ENCODE assay signal across 15 cellular contexts in genomic region chr4:83255584-83255983, GRCh38. TPM values are rescaled to one million over a fixed set of nuclear protein-coding genes. Genes with fewer than 3 reads are reported as not detected.
A peak's percentile ranks its signal among the peaks of the same experiment; 100 is the strongest.
DNase-seq lines count a peak whose midpoint lies in the region; ATAC-seq, FAIRE-seq and TF ChIP-seq lines count a peak whose summit lies in the region.
"Had no signal": no experiment of that assay in that cellular context is flagged by ENCODE, and none has a peak within 500 bp of the region (broad histone marks: within the 10 kb centered on the region; RNA-seq: fewer than 3 reads in every experiment).

No MANE protein-coding gene starts in this region.

- POLR2A ChIA-PET in AG04449 (lab: Yijun Ruan, JAX) = no interaction called here

- no peak for ATAC-seq in HG03378 (IDR thresholded peaks at IDR 0.05; ENCODE audit: unreplicated experiment)
- ATAC-seq: naive thymus-derived CD4-positive, alpha-beta T cell had no signal

- TF ChIP-seq CTCF in AG04449 (IDR thresholded peaks at IDR 0.05; ENCODE audit: insufficient read depth, low read length, missing control alignments) = no peak

- CTCF ChIA-PET in AG04449 (lab: Yijun Ruan, JAX) = interaction anchor here (1.8 kb wide), 1 partner anchor 181 kb away, joined by 9 read pairs; no protein-coding TSS in a partner anchor

- H3K4me3 ChIP-seq in AG04449 (ENCODE audit: low read depth, low read length) = no peak overlapping the region
- H3K4me3 ChIP-seq: adrenal gland had no signal

- DNase-seq in AG04449 (ENCODE audit: low read depth, low spot score) (peak; percentile 36), HTR-8/SVneo (ENCODE audit: insufficient read length, low spot score) (peak; percentile 63), astrocyte of the hippocampus (ENCODE audit: low read depth, low spot score) (peak; percentile 28), kidney tubule cell (ENCODE audit: low spot score) (peak; percentile 77), islet precursor cell (no peak), activated gamma-delta T cell treated with Interleukin-2 at 50 U/mL for 16 hours (no peak), mesenteric fat pad (ENCODE audit: low spot score) (no peak)
- DNase-seq: activated CD4-positive, alpha-beta T cell treated with anti-CD3 and anti-CD28 coated beads, Interleukin-2, amount 10 ng/mL, durations not matched to agents 24 days and 14 days; adrenal gland; CD4-positive, alpha-beta memory T cell; glutamatergic neuron; naive thymus-derived CD4-positive, alpha-beta T cell; NCI-H1436; Right ventricle myocardium superior had no signal

- FAIRE-seq in HTR-8/SVneo (lab: Jason Lieb, UNC) = no peak

RNA-seq across cellular contexts. Expression of gene COQ2, which starts 29.0 kb away (rescaled TPM):
- total RNA-seq in mesenteric fat pad = 10.3 TPM

Comparison
In these comparisons a context has a peak if more than half of its experiments do, and no peak if none do; other contexts are left out.
1. DNase-seq: peak in AG04449 (single experiment), HTR-8/SVneo (single experiment), astrocyte of the hippocampus (single experiment) and kidney tubule cell (single experiment); none in islet precursor cell (single experiment), activated gamma-delta T cell treated with Interleukin-2 at 50 U/mL for 16 hours (single experiment) and mesenteric fat pad (single experiment).